25 cellular contexts compared by ENCODE assay signal in genomic region chr11:24437123-24437522, GRCh38. TPM values are rescaled to one million over a fixed set of nuclear protein-coding genes. Genes with fewer than 3 reads are reported as not detected.
A peak's percentile ranks its signal among the peaks of the same experiment; 100 is the strongest.
DNase-seq lines count a peak whose midpoint lies in the region; ATAC-seq and TF ChIP-seq lines count a peak whose summit lies in the region.
"Had no signal": no experiment of that assay in that cellular context is flagged by ENCODE, and none has a peak within 500 bp of the region (broad histone marks: within the 10 kb centered on the region; RNA-seq: fewer than 3 reads in every experiment).

No MANE protein-coding gene starts in this region.

- H3K27me3 ChIP-seq in hepatocyte = no peaks in the 10 kb centered on the region
- H3K27me3 ChIP-seq: BE2C, MG63 had no signal

- no peak overlapping the region for H3K4me2 ChIP-seq in hepatocyte
- H3K4me2 ChIP-seq: A549 had no signal

- no peaks in the 10 kb centered on the region for H3K9me3 ChIP-seq in hepatocyte (ENCODE audit: low read depth)
- H3K9me3 ChIP-seq: A549, BE2C, MG63 had no signal

- H3K27ac ChIP-seq in 22Rv1 = no peak overlapping the region
- H3K27ac ChIP-seq in VCaP = no peak overlapping the region
- H3K27ac ChIP-seq in hepatocyte = no peak overlapping the region
- H3K27ac ChIP-seq: A549, GM23248 had no signal

- no peaks in the 10 kb centered on the region for H3K79me2 ChIP-seq in hepatocyte

- H3K9me2 ChIP-seq in hepatocyte (replicated peaks; ENCODE audit: insufficient read depth) = no peaks in the 10 kb centered on the region

- no peak overlapping the region for H3K4me3 ChIP-seq in hepatocyte
- H3K4me3 ChIP-seq: A549, GM12878, GM23248, MG63 had no signal

- no peaks in the 10 kb centered on the region for H4K20me1 ChIP-seq in hepatocyte (ENCODE audit: insufficient read depth, poor library complexity, severe bottlenecking)

- no peaks in the 10 kb centered on the region for H3K4me1 ChIP-seq in hepatocyte (ENCODE audit: insufficient read depth)
- H3K4me1 ChIP-seq: A549, BE2C had no signal

- no peak for ATAC-seq in GM19397 (IDR thresholded peaks at IDR 0.05; ENCODE audit: unreplicated experiment)
- ATAC-seq in HG02870 (IDR thresholded peaks at IDR 0.05; ENCODE audit: unreplicated experiment) = no peak
- ATAC-seq: A549, GM12878, HCT116 had no signal

- H3K36me3 ChIP-seq in hepatocyte (replicated peaks; ENCODE audit: insufficient read depth, low read depth) = no peaks in the 10 kb centered on the region
- H3K36me3 ChIP-seq: BE2C, MG63 had no signal

- DNase-seq in HT-29 (ENCODE audit: low spot score) (peak; percentile 37), hepatocyte (ENCODE audit: low spot score) (no peak), AML-193 (lab: John Stamatoyannopoulos, UW) (no peak)
- DNase-seq: BE2C; CD4-positive, CD25-positive, alpha-beta regulatory T cell; DND-41; GM23248; MG63; NCI-H1436; NCI-H187 treated with DMSO at 0.1 percent for 48 hours; NCI-H2107; NCI-H2227 treated with DMSO at 0.1 percent for 48 hours; NCI-H510A; NCI-H748 treated with DMSO at 0.1 percent for 48 hours; Right ventricle myocardium superior had no signal

- no peak overlapping the region for H2AFZ ChIP-seq in hepatocyte
- H2AFZ ChIP-seq: GM23248 had no signal

- TF ChIP-seq CTCF in 22Rv1 (IDR thresholded peaks at IDR 0.05) (peak; percentile 37), VCaP (conservative IDR thresholded peaks at IDR 0.05) (peak; percentile 68), hepatocyte (IDR thresholded peaks at IDR 0.05; ENCODE audit: poor library complexity) (peak; percentile 16)

- 76% methylated on average over 4 of the region's 4 CpGs for WGBS in hepatocyte (ENCODE audit: low lambda C conversion rate, missing lambda C conversion rate)

RNA-seq across cellular contexts. Expression of gene LUZP2, which starts 59.7 kb away (rescaled TPM):
- not detected in 2 replicates for total RNA-seq in HT-29 (2014; rRNA removed; shearing (Covaris generic))
- total RNA-seq in hepatocyte = 7.9 and 8.0 TPM in 2 replicates
- polyA plus RNA-seq in hepatocyte = 2.2 and 2.7 TPM in 2 replicates
- total RNA-seq: CD4-positive, CD25-positive, alpha-beta regulatory T cell; GM12878; GM23248; OCI-LY7; Right ventricle myocardium superior; SK-MEL-5 had no signal
- polyA plus RNA-seq: A549; CD4-positive, CD25-positive, alpha-beta regulatory T cell; GM12878; GM23248; IgD-negative memory B cell had no signal

Comparison
In these comparisons a context has a peak if more than half of its experiments do, and no peak if none do; other contexts are left out.
1. CTCF ChIP-seq: peak in every context shown above with its lines; median percentile 68 in VCaP; 37 in 22Rv1; 16 in hepatocyte.